ENCODE assay signal across 27 cellular contexts in the genomic region with DNA sequence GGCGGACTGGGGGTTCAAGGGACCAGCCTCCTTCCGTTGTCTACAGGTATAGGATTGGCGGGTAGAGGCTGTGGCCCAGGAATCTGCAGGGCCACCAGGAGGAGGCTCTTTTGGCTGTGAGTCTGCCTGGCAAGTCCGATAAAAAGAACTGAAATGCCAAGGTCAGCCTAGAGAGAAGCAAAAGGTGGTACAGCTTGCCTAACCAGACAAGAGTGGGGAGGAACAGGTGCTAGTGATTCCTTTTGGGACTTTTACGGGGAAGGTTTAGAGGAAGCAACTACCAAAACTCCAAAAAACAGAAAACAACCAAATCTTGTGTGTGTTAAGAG. TPM values are rescaled to one million over a fixed set of nuclear protein-coding genes. Genes with fewer than 3 reads are reported as not detected.
"Had no signal": no experiment of that assay in that cellular context is flagged by ENCODE, and none has a peak within 500 bp of the region (broad histone marks: within the 10 kb centered on the region; RNA-seq: fewer than 3 reads in every experiment).

No MANE protein-coding gene starts in this region.

- H3K36me3 Mint-ChIP-seq: activated CD8-positive, alpha-beta memory T cell treated with anti-CD3 and anti-CD28 coated beads, Interleukin-2, amount 10 ng/mL, durations not matched to agents 7 days and 5 days; activated naive CD4-positive, alpha-beta T cell treated with anti-CD3 and anti-CD28 coated beads, Interleukin-2, amount 50 U/mL, for 72 hours; T-cell had no signal

- H3K36me3 ChIP-seq: cardiac muscle cell had no signal

- H3K9me3 Mint-ChIP-seq: activated B cell treated with CpG ODN at 0.5 μM for 24 hours; activated CD4-positive, alpha-beta T cell treated with anti-CD3 and anti-CD28 coated beads, Interleukin-2, amount 10 ng/mL, durations not matched to agents 24 days and 14 days; activated naive CD4-positive, alpha-beta T cell treated with anti-CD3 and anti-CD28 coated beads, Interleukin-2, amount 50 U/mL, for 72 hours; activated T-cell treated with anti-CD3 and anti-CD28 coated beads, Interleukin-2, amount 50 U/mL, for 24 hours; activated T-helper 1 cell treated with anti-CD3 and anti-CD28 coated beads, Interleukin-12 subunit alpha, Interleukin-12 subunit beta, Interleukin-2, Interleukin-4 antibody, amounts not matched to agents 30 ng/mL and 10 ng/mL and 1 ng/mL, durations not matched to agents 14 hours and 24 hours and 36 hours; T-cell had no signal

- H3K27ac ChIP-seq: brain microvascular endothelial cell, cardiac muscle cell, SK-N-MC had no signal

- H3K27me3 Mint-ChIP-seq: activated B cell treated with CpG ODN at 0.5 μM for 24 hours; activated CD4-positive, alpha-beta T cell treated with anti-CD3 and anti-CD28 coated beads, Interleukin-2, amount 10 ng/mL, durations not matched to agents 24 days and 14 days; activated CD8-positive, alpha-beta memory T cell treated with anti-CD3 and anti-CD28 coated beads, Interleukin-2, amount 10 ng/mL, durations not matched to agents 7 days and 5 days; activated T-cell treated with anti-CD3 and anti-CD28 coated beads, Interleukin-2, amount 50 U/mL, for 24 hours; T-cell had no signal

- H3K27me3 ChIP-seq: brain microvascular endothelial cell, cardiac muscle cell had no signal

- DNase-seq: activated B cell treated with CpG ODN at 0.5 μM for 24 hours; activated CD4-positive, alpha-beta T cell treated with anti-CD3 and anti-CD28 coated beads for 1 hour; activated CD4-positive, alpha-beta T cell treated with anti-CD3 and anti-CD28 coated beads, Interleukin-2, amount 10 ng/mL, durations not matched to agents 24 days and 14 days; activated CD4-positive, alpha-beta T cell treated with anti-CD3 and anti-CD28 coated beads, Interleukin-2, amount 50 U/mL, for 48 hours; activated CD8-positive, alpha-beta memory T cell treated with anti-CD3 and anti-CD28 coated beads, Interleukin-2, amount 10 ng/mL, durations not matched to agents 7 days and 5 days; activated effector memory CD4-positive, alpha-beta T cell treated with Interleukin-2 at 50 U/mL for 16 hours; activated naive CD4-positive, alpha-beta T cell; activated T-cell treated with anti-CD3 and anti-CD28 coated beads, Interleukin-2, amount 50 U/mL, for 24 hours; brain microvascular endothelial cell; Karpas-422; MM.1S; NCI-H1105; NCI-H1694 treated with DMSO at 0.1 percent for 48 hours; NCI-H2029 treated with DMSO at 0.1 percent for 48 hours; NCI-H510A treated with DMSO at 0.1 percent for 48 hours; NK-92 treated with Interleukin-12 subunit alpha and Interleukin-12 subunit beta, amount 100 ng/mL, for 24 hours; OCI-M1; T-cell; T-helper 2 cell; T1000 had no signal

- H3K4me3 Mint-ChIP-seq: activated B cell treated with CpG ODN at 0.5 μM for 24 hours; activated CD4-positive, alpha-beta T cell treated with anti-CD3 and anti-CD28 coated beads, Interleukin-2, amount 10 ng/mL, durations not matched to agents 24 days and 14 days; activated CD8-positive, alpha-beta memory T cell treated with anti-CD3 and anti-CD28 coated beads, Interleukin-2, amount 10 ng/mL, durations not matched to agents 7 days and 5 days; activated T-cell treated with anti-CD3 and anti-CD28 coated beads, Interleukin-2, amount 50 U/mL, for 24 hours; activated T-helper 1 cell treated with anti-CD3 and anti-CD28 coated beads, Interleukin-12 subunit alpha, Interleukin-12 subunit beta, Interleukin-2, Interleukin-4 antibody, amounts not matched to agents 30 ng/mL and 10 ng/mL and 1 ng/mL, durations not matched to agents 14 hours and 24 hours and 36 hours; T-cell had no signal

- H3K4me3 ChIP-seq: cardiac muscle cell, SK-N-MC had no signal

- ATAC-seq: activated CD8-positive, alpha-beta memory T cell treated with anti-CD3 and anti-CD28 coated beads, Interleukin-2, amount 10 ng/mL, durations not matched to agents 7 days and 5 days; activated naive CD4-positive, alpha-beta T cell treated with anti-CD3 and anti-CD28 coated beads, Interleukin-2, amount 50 U/mL, for 72 hours; Panc1; Right ventricle myocardium inferior; T-cell had no signal

- H3K27ac Mint-ChIP-seq: activated B cell treated with CpG ODN at 0.5 μM for 24 hours; activated CD4-positive, alpha-beta T cell treated with anti-CD3 and anti-CD28 coated beads, Interleukin-2, amount 10 ng/mL, durations not matched to agents 24 days and 14 days; activated CD8-positive, alpha-beta memory T cell treated with anti-CD3 and anti-CD28 coated beads, Interleukin-2, amount 10 ng/mL, durations not matched to agents 7 days and 5 days; activated naive CD4-positive, alpha-beta T cell treated with anti-CD3 and anti-CD28 coated beads, Interleukin-2, amount 50 U/mL, for 72 hours; activated T-cell treated with anti-CD3 and anti-CD28 coated beads, Interleukin-2, amount 50 U/mL, for 24 hours; T-cell had no signal

RNA-seq across cellular contexts. Expression of a gene that starts 5.6 kb away (rescaled TPM):
- total RNA-seq: activated B cell treated with CpG ODN at 0.5 μM for 24 hours, astrocyte had no signal
- polyA plus RNA-seq: cardiac muscle cell had no signal

RNA-seq across cellular contexts. Expression of a gene that starts 41.8 kb away (rescaled TPM):
- total RNA-seq: cardiac muscle cell, Right ventricle myocardium inferior had no signal

RNA-seq across cellular contexts. Expression of a gene that starts 46.2 kb away (rescaled TPM):
- total RNA-seq: cardiac muscle cell, Right ventricle myocardium inferior had no signal
